10 cellular contexts compared by ENCODE assay signal in genomic region chr9:107430071-107430470, GRCh38.
"Had no signal": no experiment of that assay in that cellular context is flagged by ENCODE, and none has a peak within 500 bp of the region (broad histone marks: within the 10 kb centered on the region; RNA-seq: fewer than 3 reads in every experiment).

No MANE protein-coding gene starts in this region.

- H3K36me3 ChIP-seq: HAP-1 had no signal

- H3K4me3 ChIP-seq: GM23248, GM23338, HAP-1 had no signal

- H3K9me3 ChIP-seq: HAP-1 had no signal

- H3K27ac ChIP-seq: GM23248 had no signal

- DNase-seq: GM23248, GOT3, H7, H9, HCEC 1CT, HFFc6 had no signal

- FAIRE-seq: H1, H54 had no signal
